13 cellular contexts compared by ENCODE assay signal in the genomic region with DNA sequence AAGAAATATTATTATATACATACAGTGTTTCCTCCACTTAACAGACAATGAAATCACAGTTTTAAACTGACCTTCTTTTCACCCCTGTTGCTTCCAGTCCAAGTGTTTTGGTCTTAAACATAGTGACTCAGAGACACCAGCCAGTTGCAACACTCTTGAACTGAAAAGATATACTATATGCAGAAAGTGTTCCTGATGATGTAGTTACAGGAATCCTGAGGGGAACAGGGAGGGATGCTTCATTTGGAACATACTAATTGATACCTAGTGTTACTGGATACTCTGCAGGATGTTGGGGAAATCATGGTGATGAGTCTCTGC.
DNase-seq lines count a peak whose midpoint lies in the region; ATAC-seq and TF ChIP-seq lines count a peak whose summit lies in the region.
"Had no signal": no experiment of that assay in that cellular context is flagged by ENCODE, and none has a peak within 500 bp of the region (broad histone marks: within the 10 kb centered on the region; RNA-seq: fewer than 3 reads in every experiment).

No MANE protein-coding gene starts in this region.

- peaks cover 16% of the 10 kb centered on the region for H3K9me3 Mint-ChIP-seq in T-helper 2 cell treated with Interferon-gamma antibody and Interleukin-4, amounts not matched to agents 5 μg/mL and 100 μg/mL, for 36 hours
- peaks cover 21% of the 10 kb centered on the region for H3K9me3 Mint-ChIP-seq in endodermal cell

- H3K4me1 ChIP-seq in gastroesophageal sphincter, result peaks cover 0 to 5% (median 0%) of the 10 kb centered on the region in 3 donors
- H3K4me1 ChIP-seq in endodermal cell (ENCODE audit: control insufficient read depth, insufficient read depth, low read length), result no peaks in the 10 kb centered on the region

- no peaks in the 10 kb centered on the region for H3K4me1 Mint-ChIP-seq in T-helper 2 cell treated with Interferon-gamma antibody and Interleukin-4, amounts not matched to agents 5 μg/mL and 100 μg/mL, for 36 hours (ENCODE audit: low read depth)
- H3K4me1 Mint-ChIP-seq in endodermal cell, result peaks cover 6% of the 10 kb centered on the region
- H3K4me1 Mint-ChIP-seq: activated B cell treated with CpG ODN at 0.5 μM for 24 hours had no signal

- H3K4me3 Mint-ChIP-seq in T-helper 2 cell treated with Interferon-gamma antibody and Interleukin-4, amounts not matched to agents 5 μg/mL and 100 μg/mL, for 36 hours, result no peak overlapping the region
- no peak overlapping the region for H3K4me3 Mint-ChIP-seq in endodermal cell
- H3K4me3 Mint-ChIP-seq: activated B cell treated with CpG ODN at 0.5 μM for 24 hours had no signal

- in situ Hi-C loops in ACHN (cut with HindIII; ENCODE audit: low pct_ligation_motif_present, low pct_unique_long_range_greater_than_20kb, low sequenced_read_pairs), result no loop called here
- in situ Hi-C loops in astrocyte of the cerebellum (cut with HindIII; ENCODE audit: low sequenced_read_pairs), result no loop called here

- no peak overlapping the region for H3K9ac ChIP-seq in endodermal cell (ENCODE audit: extremely low read depth, low read length, poor library complexity, severe bottlenecking)

- H3K27ac ChIP-seq in gastroesophageal sphincter, result no peak overlapping the region
- H3K27ac ChIP-seq in endodermal cell (ENCODE audit: low read depth, low read length), result no peak overlapping the region
- H3K27ac ChIP-seq: C4-2B had no signal

- TF ChIP-seq EP300 in gastroesophageal sphincter (IDR thresholded peaks at IDR 0.05), result no peak

- ATAC-seq in gastroesophageal sphincter (peak; percentile 69), GM18498 (IDR thresholded peaks at IDR 0.05; ENCODE audit: unreplicated experiment) (no peak)

- no peaks in the 10 kb centered on the region for H3K27me3 Mint-ChIP-seq in T-helper 2 cell treated with Interferon-gamma antibody and Interleukin-4, amounts not matched to agents 5 μg/mL and 100 μg/mL, for 36 hours (ENCODE audit: low read depth)
- no peaks in the 10 kb centered on the region for H3K27me3 Mint-ChIP-seq in endodermal cell (ENCODE audit: insufficient read depth)

- TF ChIP-seq CTCF in astrocyte of the cerebellum (IDR thresholded peaks at IDR 0.05; ENCODE audit: low read depth, low read length, missing control alignments) (no peak), gastroesophageal sphincter (IDR thresholded peaks at IDR 0.05) (no peak), endodermal cell (conservative IDR thresholded peaks at IDR 0.05) (no peak)

- H3K36me3 ChIP-seq in gastroesophageal sphincter (no peaks in the 10 kb centered on the region), endodermal cell (ENCODE audit: control insufficient read depth, insufficient read depth, low read length) (no peaks in the 10 kb centered on the region)

- H3K27me3 ChIP-seq in gastroesophageal sphincter (no peaks in the 10 kb centered on the region), endodermal cell (ENCODE audit: control insufficient read depth, insufficient read depth, low read length, poor library complexity, severe bottlenecking) (no peaks in the 10 kb centered on the region)

- H3K4me3 ChIP-seq in astrocyte of the cerebellum (ENCODE audit: low read depth, low read length) (no peak overlapping the region), gastroesophageal sphincter (no peak overlapping the region), endodermal cell (ENCODE audit: low read length) (no peak overlapping the region)

- H3K9me3 ChIP-seq in gastroesophageal sphincter (peaks cover 0 to 22% (median 0%) of the 10 kb centered on the region in 3 donors), endodermal cell (ENCODE audit: control insufficient read depth, low read length) (peaks cover 16% of the 10 kb centered on the region)

- no peak overlapping the region for H3K27ac Mint-ChIP-seq in T-helper 2 cell treated with Interferon-gamma antibody and Interleukin-4, amounts not matched to agents 5 μg/mL and 100 μg/mL, for 36 hours
- no peak overlapping the region for H3K27ac Mint-ChIP-seq in endodermal cell
- H3K27ac Mint-ChIP-seq: activated B cell treated with CpG ODN at 0.5 μM for 24 hours had no signal

- no peak for TF ChIP-seq POLR2A in gastroesophageal sphincter (IDR thresholded peaks at IDR 0.05)

- no peaks in the 10 kb centered on the region for H3K36me3 Mint-ChIP-seq in T-helper 2 cell treated with Interferon-gamma antibody and Interleukin-4, amounts not matched to agents 5 μg/mL and 100 μg/mL, for 36 hours (ENCODE audit: low read depth)
- peaks cover 3% of the 10 kb centered on the region for H3K36me3 Mint-ChIP-seq in endodermal cell (ENCODE audit: low read depth)

- DNase-seq in ACHN (peak; percentile 9), HCEC 1CT (peak; percentile 93), astrocyte of the cerebellum (ENCODE audit: low read depth) (peak; percentile 68), endodermal cell (no peak), T-helper 1 cell (no peak)
- no peak for DNase-seq in T-helper 2 cell treated with Interferon-gamma antibody and Interleukin-4, amounts not matched to agents 5 μg/mL and 100 μg/mL, for 36 hours (ENCODE audit: low spot score)
- DNase-seq: activated B cell treated with CpG ODN at 0.5 μM for 24 hours; activated effector memory CD4-positive, alpha-beta T cell treated with anti-CD3 and anti-CD28 coated beads, Interleukin-2, amount 50 U/mL, for 16 hours; NCI-H2171; trophoblast cell had no signal

Comparison
In these comparisons a context has a peak if more than half of its experiments do, and no peak if none do; other contexts are left out.
1. DNase-seq: peak in ACHN (single experiment), HCEC 1CT (single experiment) and astrocyte of the cerebellum (single experiment); none in T-helper 2 cell treated with Interferon-gamma antibody and Interleukin-4, amounts not matched to agents 5 μg/mL and 100 μg/mL, for 36 hours (single experiment), endodermal cell (single experiment) and T-helper 1 cell (0 of 5).